8 cellular contexts compared by ENCODE assay signal in genomic region chr18:44758821-44759624, GRCh38.
A peak's percentile ranks its signal among the peaks of the same experiment; 100 is the strongest.
DNase-seq lines count a peak whose midpoint lies in the region; ATAC-seq, FAIRE-seq and TF ChIP-seq lines count a peak whose summit lies in the region.

No MANE protein-coding gene starts in this region.

- no peaks in the 10 kb centered on the region for H3K27me3 ChIP-seq in small intestine (ENCODE audit: control insufficient read depth in 2 of 2, insufficient read depth in 2 of 2, low read length in 2 of 2)
- H3K27me3 ChIP-seq in Caco-2 (replicated peaks; ENCODE audit: control insufficient read depth, insufficient read depth, low read length), result no peaks in the 10 kb centered on the region

- 65 to 84% (median 67%) methylated on average over 13 of the region's 13 CpGs for WGBS in small intestine, 3 donors

- H3K27me3 Mint-ChIP-seq in Caco-2 (ENCODE audit: insufficient read depth, unreplicated experiment), result no peaks in the 10 kb centered on the region

- H3K27ac ChIP-seq in small intestine (ENCODE audit: low read depth in 1 of 2, low read length in 1 of 2), result peak overlapping the region in 1 of 2 donors; percentile 76

- no peak overlapping the region for H3K27ac Mint-ChIP-seq in Caco-2 (ENCODE audit: unreplicated experiment)

- peak in 2 of 3 experiments; percentile 5 to 24 for DNase-seq in activated CD8-positive, alpha-beta memory T cell treated with anti-CD3 and anti-CD28 coated beads for 48 hours (ENCODE audit: low read depth in 2 of 3, low spot score in 2 of 3)
- DNase-seq in small intestine (peak; percentile 12), iPS-NIHi7 (ENCODE audit: extremely low spot score) (no peak), Caco-2 (no peak), NCI-H2227 (lab: John Stamatoyannopoulos, UW; ENCODE audit: unreplicated experiment) (no peak), cerebellum (ENCODE audit: low spot score) (no peak)

- CTCF ChIA-PET in Caco-2 (lab: Charles Lee), result no interaction called here

- no peaks in the 10 kb centered on the region for H3K9me3 Mint-ChIP-seq in Caco-2 (ENCODE audit: unreplicated experiment)

- TF ChIP-seq CTCF in Caco-2 (IDR thresholded peaks at IDR 0.05; ENCODE audit: insufficient read depth in 1 of 2, low read depth in 1 of 2, low read length in 1 of 2, severe bottlenecking in 1 of 2, unreplicated experiment in 1 of 2), result no peak

- H3K36me3 ChIP-seq in small intestine (ENCODE audit: control insufficient read depth in 2 of 2, insufficient read depth in 2 of 2, low read length in 2 of 2) (no peaks in the 10 kb centered on the region), Caco-2 (ENCODE audit: control insufficient read depth, insufficient read depth, low read length) (no peaks in the 10 kb centered on the region)

- ATAC-seq in GM19395 (IDR thresholded peaks at IDR 0.05; ENCODE audit: unreplicated experiment), result peak; percentile 95
- peak; percentile 98 for ATAC-seq in HG03135 (IDR thresholded peaks at IDR 0.05; ENCODE audit: unreplicated experiment)

- no peak overlapping the region for H3K4me3 ChIP-seq in small intestine (ENCODE audit: low read depth in 1 of 2, low read length in 2 of 2)
- no peak overlapping the region for H3K4me3 ChIP-seq in Caco-2 (ENCODE audit: low read depth, low read length)

- H3K9me3 ChIP-seq in small intestine (ENCODE audit: control insufficient read depth, low read depth) (no peaks in the 10 kb centered on the region), Caco-2 (no peaks in the 10 kb centered on the region)

- no peaks in the 10 kb centered on the region for H3K36me3 Mint-ChIP-seq in Caco-2 (ENCODE audit: insufficient read depth, unreplicated experiment)

- H3K4me1 ChIP-seq in small intestine (ENCODE audit: control insufficient read depth in 2 of 2, insufficient read depth in 1 of 2, low read depth in 1 of 2, low read length in 1 of 2) (peaks cover 0 to 1% of the 10 kb centered on the region in 2 donors), Caco-2 (0 out of 2 replicates have a peak, but pooled peaks cover 4% of the 10 kb centered on the region)

- intact Hi-C loops in Caco-2 (cut with micrococcal nuclease; ENCODE audit: unreplicated experiment), result no loop called here

- FAIRE-seq in small intestine (lab: Jason Lieb, UNC), result no peak

- BruUV-seq in Caco-2 (replicated peaks; lab: Mats Ljungman, UMichigan), result no TSS peak

- H3K4me3 Mint-ChIP-seq in Caco-2 (ENCODE audit: unreplicated experiment), result no peak overlapping the region

- POLR2A ChIA-PET in Caco-2 (lab: Charles Lee), result no interaction called here

- peaks cover 6% of the 10 kb centered on the region for H3K4me1 Mint-ChIP-seq in Caco-2 (ENCODE audit: low read depth, unreplicated experiment)

Comparison
In these comparisons a context has a peak if more than half of its experiments do, and no peak if none do; other contexts are left out.
1. DNase-seq: peak in activated CD8-positive, alpha-beta memory T cell treated with anti-CD3 and anti-CD28 coated beads for 48 hours (2 of 3) and small intestine (single experiment); none in iPS-NIHi7 (single experiment), Caco-2 (0 of 2), NCI-H2227 (single experiment) and cerebellum (single experiment).